In the genomic region with DNA sequence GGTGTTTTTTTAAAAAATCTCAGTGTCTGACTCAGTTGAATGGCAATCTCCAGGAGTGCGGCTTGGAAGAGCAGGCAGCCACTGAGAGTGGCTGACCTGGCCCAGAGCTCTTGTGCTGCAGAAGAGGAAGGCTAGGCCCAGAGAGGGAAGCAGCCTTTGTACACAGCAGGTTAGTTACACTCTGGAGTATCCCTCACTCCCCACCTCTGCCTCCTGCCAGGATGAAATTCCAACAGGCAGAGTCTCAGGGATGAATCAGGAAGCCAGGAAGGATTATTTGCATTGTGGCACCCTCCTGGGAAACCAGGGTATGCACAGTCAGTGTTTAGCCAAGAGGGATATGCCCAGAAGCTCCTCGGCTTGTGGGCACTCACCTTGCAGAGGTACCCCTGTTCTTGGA, we compare ENCODE assay signal across 14 cellular contexts.
DNase-seq lines count a peak whose midpoint lies in the region; ATAC-seq, FAIRE-seq and TF ChIP-seq lines count a peak whose summit lies in the region.
"Had no signal": no experiment of that assay in that cellular context is flagged by ENCODE, and none has a peak within 500 bp of the region (broad histone marks: within the 10 kb centered on the region; RNA-seq: fewer than 3 reads in every experiment).

No MANE protein-coding gene starts in this region.

- H3K27ac ChIP-seq in H9 (ENCODE audit: insufficient read length, low read depth, low read length) = no peak overlapping the region
- H3K27ac ChIP-seq in astrocyte (ENCODE audit: low read depth, low read length) = no peak overlapping the region
- H3K27ac ChIP-seq: PC-9 had no signal

- peak overlapping the region; percentile 53 to 83 (median 61); a peak in 3 of 7 replicates for H3K27ac Mint-ChIP-seq in H9
- H3K27ac Mint-ChIP-seq in astrocyte (ENCODE audit: unreplicated experiment) = peak overlapping the region; percentile 93
- H3K27ac Mint-ChIP-seq: CD8-positive, alpha-beta T cell had no signal

- H3K4me1 ChIP-seq in H9 (ENCODE audit: insufficient read depth, low read length) (peaks cover 11% of the 10 kb centered on the region; the same call in 1 of the 2 replicates), astrocyte (ENCODE audit: insufficient read depth, low read length) (no peaks in the 10 kb centered on the region)
- H3K4me1 ChIP-seq: BE2C had no signal

- TF ChIP-seq CTCF in H9 (conservative IDR thresholded peaks at IDR 0.05) (no peak), astrocyte (IDR thresholded peaks at IDR 0.05; ENCODE audit: insufficient read depth, low read depth, low read length) (no peak)

- no peaks in the 10 kb centered on the region for H3K23me2 ChIP-seq in H9 (ENCODE audit: insufficient read length, low read depth, low read length, poor library complexity, severe bottlenecking)

- H4K20me1 ChIP-seq in H9 (ENCODE audit: control insufficient read depth, insufficient read depth, insufficient read length) (no peaks in the 10 kb centered on the region), astrocyte (ENCODE audit: insufficient read depth, low read length) (no peaks in the 10 kb centered on the region)

- no peak overlapping the region for H2AK5ac ChIP-seq in H9 (ENCODE audit: insufficient read length, low read length)

- H3K36me3 ChIP-seq in astrocyte (ENCODE audit: insufficient read depth, low read length) = no peaks in the 10 kb centered on the region
- H3K36me3 ChIP-seq: BE2C had no signal

- no peak overlapping the region for H2BK12ac ChIP-seq in H9 (ENCODE audit: insufficient read length, low read depth, low read length)

- H3K9me3 ChIP-seq in H9 (ENCODE audit: control insufficient read depth, low read depth, low read length) (no peaks in the 10 kb centered on the region), astrocyte (ENCODE audit: insufficient read depth, low read depth, low read length) (no peaks in the 10 kb centered on the region)
- H3K9me3 ChIP-seq: BE2C had no signal

- no peak overlapping the region for H2BK15ac ChIP-seq in H9 (ENCODE audit: low read depth, low read length)

- ATAC-seq in HG03025 (IDR thresholded peaks at IDR 0.05; ENCODE audit: low FRiP score, unreplicated experiment) (no peak), GM19035 (IDR thresholded peaks at IDR 0.05; ENCODE audit: unreplicated experiment) (no peak)
- ATAC-seq: CD8-positive, alpha-beta T cell had no signal

- no peak overlapping the region for H3K4me2 ChIP-seq in H9 (ENCODE audit: insufficient read depth, insufficient read length, low read length)
- no peak overlapping the region for H3K4me2 ChIP-seq in astrocyte (ENCODE audit: low read length)
- H3K4me2 ChIP-seq: PC-9 had no signal

- no peak overlapping the region for H3K4ac ChIP-seq in H9 (ENCODE audit: low read depth, low read length)

- H2BK20ac ChIP-seq in H9 (ENCODE audit: low read depth, low read length, poor library complexity, severe bottlenecking) = no peak overlapping the region

- H3K18ac ChIP-seq in H9 (ENCODE audit: insufficient read length, low read depth, low read length) = no peak overlapping the region

- H3K36me3 Mint-ChIP-seq in H9 (ENCODE audit: insufficient read depth in 1 of 3, low read depth in 3 of 3) (peaks cover 0 to 6% (median 2%) of the 10 kb centered on the region in 3 experiments; a peak in 5 of 7 replicates), astrocyte (ENCODE audit: low read depth, unreplicated experiment) (no peaks in the 10 kb centered on the region)
- H3K36me3 Mint-ChIP-seq: CD8-positive, alpha-beta T cell had no signal

- FAIRE-seq in astrocyte (lab: Jason Lieb, UNC) = no peak
- FAIRE-seq: D721Med had no signal

- no peak overlapping the region for H3K23ac ChIP-seq in H9 (ENCODE audit: insufficient read length, low read depth, low read length)

- H4K91ac ChIP-seq in H9 (ENCODE audit: insufficient read length, low read depth, low read length) = no peak overlapping the region

- H3K9me3 Mint-ChIP-seq in H9 (peaks cover 3 to 12% of the 10 kb centered on the region in 2 experiments; a peak in 4 of 5 replicates), astrocyte (ENCODE audit: unreplicated experiment) (peaks cover 4% of the 10 kb centered on the region)

- no peak overlapping the region for H2BK5ac ChIP-seq in H9 (ENCODE audit: insufficient read length, low read length)

- H3K27me3 ChIP-seq in H9 (ENCODE audit: insufficient read depth, low read length) (no peaks in the 10 kb centered on the region), astrocyte (ENCODE audit: insufficient read depth, low read length) (no peaks in the 10 kb centered on the region)
- H3K27me3 ChIP-seq: BE2C had no signal

- H4K5ac ChIP-seq in H9 (ENCODE audit: insufficient read length, low read depth, low read length) = no peak overlapping the region

- H3T11ph ChIP-seq in H9 (ENCODE audit: low read length) = no peak overlapping the region

- no peak overlapping the region for H3K14ac ChIP-seq in H9 (ENCODE audit: insufficient read depth, low read length)

- H3K9ac ChIP-seq in H9 (ENCODE audit: extremely low read depth, insufficient read length, low read length) (no peak overlapping the region), astrocyte (ENCODE audit: low read length) (no peak overlapping the region)

- H2AFZ ChIP-seq in H9 (ENCODE audit: low read length) = no peak overlapping the region
- no peak overlapping the region for H2AFZ ChIP-seq in astrocyte (ENCODE audit: low read depth, low read length)
- H2AFZ ChIP-seq: PC-9 had no signal

- no peak overlapping the region for H4K8ac ChIP-seq in H9 (replicated peaks; ENCODE audit: insufficient read length, low read depth, low read length)

- no peak overlapping the region for H3K56ac ChIP-seq in H9 (ENCODE audit: insufficient read length, low read depth, low read length)

- H3K79me1 ChIP-seq in H9 (ENCODE audit: insufficient read depth, low read depth, low read length, poor library complexity, severe bottlenecking) = no peaks in the 10 kb centered on the region

- no peak overlapping the region for H3K4me3 ChIP-seq in astrocyte (ENCODE audit: insufficient read depth, low read depth, low read length)
- H3K4me3 ChIP-seq: PC-9 had no signal

- DNase-seq in H9 = peak; percentile 55
- DNase-seq in astrocyte (ENCODE audit: low read depth) = no peak
- DNase-seq in islet precursor cell = peak; percentile 80
- DNase-seq in dedifferentiated amniotic fluid mesenchymal stem cell (ENCODE audit: extremely low spot score) = no peak
- no peak for DNase-seq in DMS 273 (lab: John Stamatoyannopoulos, UW; ENCODE audit: unreplicated experiment)
- DNase-seq: BE2C; CD8-positive, alpha-beta T cell; HCEC 1CT; NCI-H1436 treated with DMSO at 0.1 percent for 48 hours; NCI-H2081 treated with DMSO at 0.1 percent for 48 hours; PC-9 had no signal

- H3K4me3 Mint-ChIP-seq in H9 (peak overlapping the region in 1 of 2 experiments; percentile 63; a peak in 1 of 5 replicates), astrocyte (ENCODE audit: unreplicated experiment) (no peak overlapping the region)
- H3K4me3 Mint-ChIP-seq: CD8-positive, alpha-beta T cell had no signal

- no peaks in the 10 kb centered on the region for H3K79me2 ChIP-seq in H9 (ENCODE audit: insufficient read depth, low read length)
- H3K79me2 ChIP-seq in astrocyte (ENCODE audit: insufficient read depth, low read length) = no peaks in the 10 kb centered on the region

- no CpG with 5 or more reads among the region's 2 CpGs for WGBS in H9 (ENCODE audit: extremely low coverage, insufficient read length, low lambda C conversion rate)

- H3K27me3 Mint-ChIP-seq in H9 (ENCODE audit: low read depth) (peaks cover 2% of the 10 kb centered on the region; the same call in 1 of the 2 replicates), astrocyte (ENCODE audit: low read depth, unreplicated experiment) (no peaks in the 10 kb centered on the region)

- H3K4me1 Mint-ChIP-seq in H9 = peaks cover 38 to 44% of the 10 kb centered on the region in 2 experiments
- peaks cover 21% of the 10 kb centered on the region for H3K4me1 Mint-ChIP-seq in astrocyte (ENCODE audit: low read depth, unreplicated experiment)

- H2BK120ac ChIP-seq in H9 (ENCODE audit: low read depth, low read length, poor library complexity, severe bottlenecking) = no peak overlapping the region

Comparison
In these comparisons a context has a peak if more than half of its experiments do, and no peak if none do; other contexts are left out.
1. DNase-seq: peak in H9 (single experiment) and islet precursor cell (single experiment); none in astrocyte (single experiment), dedifferentiated amniotic fluid mesenchymal stem cell (single experiment) and DMS 273 (single experiment).